11 cellular contexts compared by ENCODE assay signal in genomic region chr15:42157981-42158765, GRCh38.
A peak's percentile ranks its signal among the peaks of the same experiment; 100 is the strongest.
DNase-seq lines count a peak whose midpoint lies in the region; ATAC-seq and TF ChIP-seq lines count a peak whose summit lies in the region.
"Had no signal": no experiment of that assay in that cellular context is flagged by ENCODE, and none has a peak within 500 bp of the region (broad histone marks: within the 10 kb centered on the region; RNA-seq: fewer than 3 reads in every experiment).

No MANE protein-coding gene starts in this region.

- H3K36me3 Mint-ChIP-seq in activated naive CD8-positive, alpha-beta T cell, result peaks cover 3% of the 10 kb centered on the region
- peaks cover 17% of the 10 kb centered on the region for H3K36me3 Mint-ChIP-seq in activated naive CD8-positive, alpha-beta T cell treated with anti-CD3 and anti-CD28 coated beads, Interleukin-2, amount 50 U/mL, for 24 hours (ENCODE audit: low read depth)

- H3K27ac ChIP-seq in substantia nigra (ENCODE audit: low read depth, low read length, poor library complexity, severe bottlenecking), result peak overlapping the region; percentile 55
- H3K27ac ChIP-seq: BLaER1 treated with 17β-estradiol and CSF1 and Interleukin-3, amounts not matched to agents 10 nM and 100 nM had no signal

- no peak for ATAC-seq in activated naive CD8-positive, alpha-beta T cell treated with anti-CD3 and anti-CD28 coated beads, Interleukin-2, amount 50 U/mL, for 24 hours
- ATAC-seq in GM21447 (IDR thresholded peaks at IDR 0.05; ENCODE audit: unreplicated experiment), result no peak

- no peaks in the 10 kb centered on the region for H3K27me3 Mint-ChIP-seq in activated naive CD8-positive, alpha-beta T cell
- H3K27me3 Mint-ChIP-seq in activated naive CD8-positive, alpha-beta T cell treated with anti-CD3 and anti-CD28 coated beads, Interleukin-2, amount 50 U/mL, for 24 hours, result no peaks in the 10 kb centered on the region

- H3K4me3 Mint-ChIP-seq in activated naive CD8-positive, alpha-beta T cell, result no peak overlapping the region
- H3K4me3 Mint-ChIP-seq in activated naive CD8-positive, alpha-beta T cell treated with anti-CD3 and anti-CD28 coated beads, Interleukin-2, amount 50 U/mL, for 24 hours, result no peak overlapping the region

- DNase-seq in activated naive CD8-positive, alpha-beta T cell treated with anti-CD3 and anti-CD28 coated beads, Interleukin-2, amount 50 U/mL, for 24 hours, result no peak
- DNase-seq in SW480 (ENCODE audit: low spot score), result peak; percentile 32
- peak; percentile 60 for DNase-seq in fibroblast of pulmonary artery (ENCODE audit: low read depth)
- DNase-seq in substantia nigra (lab: John Stamatoyannopoulos, UW), result peak in 1 of 49 donors; percentile 14
- DNase-seq in SIG-M5 treated with dmso at 0.1 percent for 504 hours (lab: John Stamatoyannopoulos, UW; ENCODE audit: unreplicated experiment), result no peak
- DNase-seq in RPMI8226, result no peak
- DNase-seq: activated CD4-positive, CD25-positive, alpha-beta regulatory T cell treated with anti-CD3 and anti-CD28 coated beads, Interleukin-2, amount 50 U/mL, for 72 hours; aorta had no signal

- peak overlapping the region; percentile 85 for H3K27ac Mint-ChIP-seq in activated naive CD8-positive, alpha-beta T cell
- no peak overlapping the region for H3K27ac Mint-ChIP-seq in activated naive CD8-positive, alpha-beta T cell treated with anti-CD3 and anti-CD28 coated beads, Interleukin-2, amount 50 U/mL, for 24 hours

- H3K9me3 Mint-ChIP-seq in activated naive CD8-positive, alpha-beta T cell (ENCODE audit: low read depth), result no peaks in the 10 kb centered on the region
- no peaks in the 10 kb centered on the region for H3K9me3 Mint-ChIP-seq in activated naive CD8-positive, alpha-beta T cell treated with anti-CD3 and anti-CD28 coated beads, Interleukin-2, amount 50 U/mL, for 24 hours

- no peak overlapping the region for H3K4me3 ChIP-seq in fibroblast of pulmonary artery (replicated peaks; ENCODE audit: low read depth, low read length)
- H3K4me3 ChIP-seq: BLaER1 treated with 17β-estradiol and CSF1 and Interleukin-3, amounts not matched to agents 10 nM and 100 nM had no signal

- H3K4me1 Mint-ChIP-seq in activated naive CD8-positive, alpha-beta T cell (ENCODE audit: low read depth), result no peaks in the 10 kb centered on the region
- no peaks in the 10 kb centered on the region for H3K4me1 Mint-ChIP-seq in activated naive CD8-positive, alpha-beta T cell treated with anti-CD3 and anti-CD28 coated beads, Interleukin-2, amount 50 U/mL, for 24 hours

- no peak for TF ChIP-seq CTCF in fibroblast of pulmonary artery (IDR thresholded peaks at IDR 0.05; ENCODE audit: low read length, missing control alignments)

Comparison
In these comparisons a context has a peak if more than half of its experiments do, and no peak if none do; other contexts are left out.
1. DNase-seq: peak in SW480 (single experiment) and fibroblast of pulmonary artery (single experiment); none in activated naive CD8-positive, alpha-beta T cell treated with anti-CD3 and anti-CD28 coated beads, Interleukin-2, amount 50 U/mL, for 24 hours (single experiment), SIG-M5 treated with dmso at 0.1 percent for 504 hours (single experiment) and RPMI8226 (single experiment).